8 cellular contexts compared by ENCODE assay signal in genomic region chr10:97498841-97499560, GRCh38. TPM values are rescaled to one million over a fixed set of nuclear protein-coding genes. Genes with fewer than 3 reads are reported as not detected.
DNase-seq lines count a peak whose midpoint lies in the region; ATAC-seq and TF ChIP-seq lines count a peak whose summit lies in the region.

TSS of gene UBTD1 (plus strand) at chr10:97498924. CDS start at chr10:97499204, 280 bp downstream.

- peak within 1 kb of the TSS; percentile 61 to 94 for H3K4me3 ChIP-seq in DND-41 (ENCODE audit: low read depth in 1 of 2, low read length in 2 of 2)
- H3K4me3 ChIP-seq in SJCRH30: peak within 1 kb of the TSS; percentile 95
- H3K4me3 ChIP-seq in adrenal gland: peak within 1 kb of the TSS; percentile 74 to 92 (median 82)
- peak within 1 kb of the TSS; percentile 88 for H3K4me3 ChIP-seq in left ventricle myocardium inferior

- H4K20me1 ChIP-seq in DND-41 (ENCODE audit: insufficient read depth, low read length): peaks cover 44% of the 10 kb centered on the region

- H3K4me3 Mint-ChIP-seq in progenitor cell of endocrine pancreas (ENCODE audit: low read depth): peak within 1 kb of the TSS; percentile 98

- peak in 1 of 2 donors; percentile 29 for TF ChIP-seq POLR2A in adrenal gland (IDR thresholded peaks at IDR 0.05)

- H3K36me3 ChIP-seq in DND-41 (ENCODE audit: insufficient read depth, low read length) (peaks cover 8% of the 10 kb centered on the region), SJCRH30 (no peaks in the 10 kb centered on the region), adrenal gland (replicated peaks in 1 of 2) (no peaks in the 10 kb centered on the region), left ventricle myocardium inferior (no peaks in the 10 kb centered on the region)

- H3K4me2 ChIP-seq in DND-41 (ENCODE audit: insufficient read depth, low read length): peak within 1 kb of the TSS; percentile 92

- TF ChIP-seq CTCF in DND-41 (IDR thresholded peaks at IDR 0.05; ENCODE audit: borderline replicate concordance, extremely low read depth, low read length, poor library complexity, severe bottlenecking) (peak; percentile 5), adrenal gland (IDR thresholded peaks at IDR 0.05) (no peak), left ventricle myocardium inferior (IDR thresholded peaks at IDR 0.05; ENCODE audit: borderline replicate concordance) (no peak), progenitor cell of endocrine pancreas (IDR thresholded peaks at IDR 0.05; ENCODE audit: unreplicated experiment) (no peak)

- ATAC-seq in DND-41 (ENCODE audit: insufficient read depth, low read depth) (peak; percentile 2; the same call in 1 of the 3 replicates), HG02840 (IDR thresholded peaks at IDR 0.05; ENCODE audit: low FRiP score, unreplicated experiment) (peak; percentile 8), GM21381 (IDR thresholded peaks at IDR 0.05; ENCODE audit: unreplicated experiment) (no peak)

- peak within 1 kb of the TSS; percentile 81 for H3K27ac ChIP-seq in DND-41 (ENCODE audit: low read length)
- peak within 1 kb of the TSS; percentile 75 for H3K27ac ChIP-seq in SJCRH30
- H3K27ac ChIP-seq in adrenal gland: peak within 1 kb of the TSS; percentile 82 to 93 (median 89)
- H3K27ac ChIP-seq in left ventricle myocardium inferior (replicated peaks): peak within 1 kb of the TSS; percentile 95

- no peaks in the 10 kb centered on the region for H3K36me3 Mint-ChIP-seq in progenitor cell of endocrine pancreas (ENCODE audit: insufficient read depth)

- H3K9me3 ChIP-seq in DND-41 (ENCODE audit: insufficient read depth, low read length, severe bottlenecking) (no peaks in the 10 kb centered on the region), SJCRH30 (replicated peaks) (no peaks in the 10 kb centered on the region), adrenal gland (replicated peaks in 1 of 3) (no peaks in the 10 kb centered on the region), left ventricle myocardium inferior (replicated peaks) (no peaks in the 10 kb centered on the region)

- H3K9me3 Mint-ChIP-seq in progenitor cell of endocrine pancreas (ENCODE audit: low read depth): no peaks in the 10 kb centered on the region

- H3K79me2 ChIP-seq in DND-41 (ENCODE audit: insufficient read depth, low read length): peaks cover 42% of the 10 kb centered on the region

- H3K4me1 Mint-ChIP-seq in progenitor cell of endocrine pancreas (ENCODE audit: low read depth): peaks cover 37% of the 10 kb centered on the region

- intact Hi-C loops in adrenal gland (cut with DNase I): no loop called here
- intact Hi-C loops in left ventricle myocardium inferior (cut with micrococcal nuclease): no loop called here

- peaks cover 32% of the 10 kb centered on the region for H3K27me3 ChIP-seq in DND-41 (ENCODE audit: insufficient read depth, low read length, poor library complexity)
- H3K27me3 ChIP-seq in SJCRH30: no peaks in the 10 kb centered on the region
- no peaks in the 10 kb centered on the region for H3K27me3 ChIP-seq in adrenal gland
- H3K27me3 ChIP-seq in left ventricle myocardium inferior (ENCODE audit: low read depth): no peaks in the 10 kb centered on the region

- H3K4me1 ChIP-seq in DND-41 (ENCODE audit: insufficient read depth, low read length) (peaks cover 40% of the 10 kb centered on the region), SJCRH30 (peaks cover 8% of the 10 kb centered on the region), adrenal gland (replicated peaks in 1 of 2) (peaks cover 10 to 44% of the 10 kb centered on the region in 2 donors), left ventricle myocardium inferior (peaks cover 94% of the 10 kb centered on the region)

- 0 to 1% (median 0%) methylated on average over 2 to 66 of the region's 66 CpGs for WGBS in adrenal gland, 4 donors

- H3K27me3 Mint-ChIP-seq in progenitor cell of endocrine pancreas: peaks cover 23% of the 10 kb centered on the region

- H3K9ac ChIP-seq in DND-41 (ENCODE audit: low read depth, low read length): peak within 1 kb of the TSS; percentile 70

- H3K27ac Mint-ChIP-seq in progenitor cell of endocrine pancreas: peak within 1 kb of the TSS; percentile 98

- peak; percentile 44 for DNase-seq in DND-41
- peak; percentile 57 to 61 for DNase-seq in SJCRH30
- DNase-seq in adrenal gland: peak; percentile 36 to 73 (median 65)
- DNase-seq in left ventricle myocardium inferior: peak; percentile 51
- peak; percentile 30 for DNase-seq in progenitor cell of endocrine pancreas (ENCODE audit: low spot score, unreplicated experiment)
- DNase-seq in NK-92 treated with Interleukin-12 subunit alpha and Interleukin-12 subunit beta, amount 100 ng/mL, for 24 hours (lab: John Stamatoyannopoulos, UW): no peak

- peak within 1 kb of the TSS; percentile 92 for H2AFZ ChIP-seq in DND-41 (ENCODE audit: low read depth, low read length)

RNA-seq across cellular contexts. Expression of gene UBTD1, which starts in this region (rescaled TPM):
- total RNA-seq in SJCRH30 (2014; rRNA removed; shearing (Covaris generic)): 13.9 and 14.3 TPM in 2 replicates
- total RNA-seq in adrenal gland: 10 to 100 TPM; 11.6 to 24.2 (median 13.4) TPM
- 10 to 100 TPM in 2 of 3 donors, 1 to 10 TPM in 1; 1.4 to 20.6 (median 17.4) TPM for polyA plus RNA-seq in adrenal gland
- total RNA-seq in left ventricle myocardium inferior: 17.1 TPM
- total RNA-seq in progenitor cell of endocrine pancreas: 9.0 and 9.2 TPM in 2 replicates
